7 cellular contexts compared by ENCODE assay signal in genomic region chr9:133374612-133375115, GRCh38. TPM values are rescaled to one million over a fixed set of nuclear protein-coding genes. Genes with fewer than 3 reads are reported as not detected.
A peak's percentile ranks its signal among the peaks of the same experiment; 100 is the strongest.
DNase-seq lines count a peak whose midpoint lies in the region; ATAC-seq, FAIRE-seq and TF ChIP-seq lines count a peak whose summit lies in the region.

No MANE protein-coding gene starts in this region.

- peak overlapping the region; percentile 77 for H3K4me2 ChIP-seq in fibroblast of lung (ENCODE audit: extremely low read depth, insufficient read depth, low read length)

- peak overlapping the region; percentile 97 for H3K9ac ChIP-seq in fibroblast of lung (ENCODE audit: insufficient read depth, low read length)

- no peak for TF ChIP-seq POLR2A in GM12892 (IDR thresholded peaks at IDR 0.05; ENCODE audit: low read depth, low read length)

- H3K4me1 ChIP-seq in fibroblast of lung (ENCODE audit: control insufficient read depth, extremely low read depth, insufficient read depth, low read length): peaks cover 6% of the 10 kb centered on the region

- peaks cover 22% of the 10 kb centered on the region for H3K36me3 ChIP-seq in fibroblast of lung (ENCODE audit: control insufficient read depth, insufficient read depth, low read length)

- peak overlapping the region; percentile 98 for H3K27ac ChIP-seq in fibroblast of lung (ENCODE audit: insufficient read depth, low read length)

- H3K36me3 Mint-ChIP-seq in HFFc6 (ENCODE audit: low read depth): peaks cover 32% of the 10 kb centered on the region
- peaks cover 9% of the 10 kb centered on the region for H3K36me3 Mint-ChIP-seq in T-cell

- no peak for TF ChIP-seq CTCF in HFFc6 (IDR thresholded peaks at IDR 0.05)
- no peak for TF ChIP-seq CTCF in fibroblast of lung (conservative IDR thresholded peaks at IDR 0.05 in 1 of 2, IDR thresholded peaks at IDR 0.05 in 1 of 2; ENCODE audit: low read depth in 1 of 2, low read length in 2 of 2)
- no peak for TF ChIP-seq CTCF in retinal pigment epithelial cell (conservative IDR thresholded peaks at IDR 0.05; ENCODE audit: low read depth, low read length)

- no peaks in the 10 kb centered on the region for H3K9me3 ChIP-seq in fibroblast of lung (ENCODE audit: control insufficient read depth, insufficient read depth, low read depth, low read length)

- H3K4me1 Mint-ChIP-seq in HFFc6 (ENCODE audit: low read depth): peaks cover 56% of the 10 kb centered on the region
- H3K4me1 Mint-ChIP-seq in T-cell: peaks cover 51 to 53% (median 51%) of the 10 kb centered on the region in 3 donors

- H3K27me3 Mint-ChIP-seq in HFFc6 (ENCODE audit: insufficient read depth) (peaks cover 11% of the 10 kb centered on the region), T-cell (no peaks in the 10 kb centered on the region)

- peaks cover 61% of the 10 kb centered on the region for H3K79me2 ChIP-seq in fibroblast of lung (ENCODE audit: control insufficient read depth, insufficient read depth, low read length)

- FAIRE-seq in GM12892 (lab: Jason Lieb, UNC): no peak

- POLR2A ChIA-PET in T-cell (lab: Charles Lee): no interaction called here

- DNase-seq in HFFc6 (peak; percentile 41), T-cell (no peak), fibroblast of lung (ENCODE audit: low read depth in 2 of 2) (peak; percentile 60 to 81), retinal pigment epithelial cell (ENCODE audit: low read depth) (no peak), GM12892 (ENCODE audit: insufficient read length) (no peak), inferior parietal cortex (ENCODE audit: extremely low spot score) (no peak), GOT3 (lab: John Stamatoyannopoulos, UW) (no peak)

- H4K20me1 ChIP-seq in fibroblast of lung (ENCODE audit: control insufficient read depth, extremely low read depth, insufficient read depth, low read length): peaks cover 6% of the 10 kb centered on the region

- H2AFZ ChIP-seq in fibroblast of lung (ENCODE audit: low read length): no peak overlapping the region

- no peaks in the 10 kb centered on the region for H3K27me3 ChIP-seq in fibroblast of lung (ENCODE audit: control insufficient read depth, insufficient read depth, low read length)

- no peaks in the 10 kb centered on the region for H3K9me3 Mint-ChIP-seq in HFFc6
- no peaks in the 10 kb centered on the region for H3K9me3 Mint-ChIP-seq in T-cell

- H3K27ac Mint-ChIP-seq in HFFc6 (peak overlapping the region; percentile 99), T-cell (peak overlapping the region; percentile 93 to 97)

- CTCF ChIA-PET in T-cell (lab: Charles Lee): interaction anchor here in 1 of 2 donors (0.9 to 1.5 kb wide), 2 partner anchors 23 to 27 kb away, joined by 4 to 7 read pairs; partner anchors contain the start of genes MED22 and RPL7A

- H3K4me3 Mint-ChIP-seq in HFFc6: peak overlapping the region; percentile 99
- H3K4me3 Mint-ChIP-seq in T-cell: peak overlapping the region; percentile 91 to 97 (median 92)

- H3K4me3 ChIP-seq in fibroblast of lung (replicated peaks in 1 of 4; ENCODE audit: control extremely low read depth in 1 of 4, insufficient read depth in 1 of 4, low read depth in 3 of 4, low read length in 4 of 4): peak overlapping the region; percentile 78 to 100 (median 96)
- peak overlapping the region; percentile 98 for H3K4me3 ChIP-seq in retinal pigment epithelial cell (ENCODE audit: low read length)

- no peak for ATAC-seq in T-cell (replicated peaks in 1 of 4)

RNA-seq across cellular contexts. Expression of gene SURF4, which starts 1.2 kb away (rescaled TPM):
- total RNA-seq in HFFc6 (2021; fragmentation: NEBNext Ultra II Directional; extraction: Animal tissue kit (Norgen Biotek cat#: 25700)): 100 to 1,000 TPM; 406 to 474 (median 417) TPM
- 100 to 1,000 TPM in 4 of 5 donors, 10 to 100 TPM in 1; 73.5 to 114 (median 107) TPM for total RNA-seq in T-cell
- 295 and 338 TPM in 2 replicates for total RNA-seq in fibroblast of lung
- polyA plus RNA-seq in fibroblast of lung: 358 and 384 TPM in 2 replicates
- polyA plus RNA-seq in fibroblast of lung (2012): 290 and 306 TPM in 2 replicates
- 877 and 1,013 TPM in 2 replicates for polyA minus RNA-seq in fibroblast of lung (ENCODE audit: low replicate concordance)
- 47.8 TPM for polyA plus RNA-seq in GM12892 (2012; ENCODE audit: missing spikeins)

RNA-seq across cellular contexts. Expression of gene STKLD1, which starts 1.5 kb away (rescaled TPM):
- 1 to 10 TPM in 2 of 6 experiments, under 1 TPM in 4; 0.46 to 1.4 (median 0.68) TPM for total RNA-seq in HFFc6 (2021; fragmentation: NEBNext Ultra II Directional; extraction: Animal tissue kit (Norgen Biotek cat#: 25700))
- total RNA-seq in T-cell: 1 to 10 TPM in 2 of 5 donors, under 1 TPM in 3; 0.49 to 1.1 (median 0.70) TPM
- 0.51 and 0.99 TPM in 2 replicates for total RNA-seq in fibroblast of lung
- polyA plus RNA-seq in fibroblast of lung: 0.62 and 0.79 TPM in 2 replicates
- polyA plus RNA-seq in fibroblast of lung (2012): 0.53 and 1.3 TPM in 2 replicates
- polyA minus RNA-seq in fibroblast of lung (ENCODE audit: low replicate concordance): 1.3 TPM in 1 of 2 replicates, not detected in the other
- polyA plus RNA-seq in GM12892 (2012; ENCODE audit: missing spikeins): 2.1 TPM

RNA-seq across cellular contexts. Expression of gene SURF2, which starts 18.3 kb away (rescaled TPM):
- total RNA-seq in HFFc6 (2021; fragmentation: NEBNext Ultra II Directional; extraction: Animal tissue kit (Norgen Biotek cat#: 25700)): 10 to 100 TPM; 16.6 to 20.9 (median 18.2) TPM
- total RNA-seq in T-cell (10 to 100 TPM; 17.0 to 25.3 (median 24.9) TPM), fibroblast of lung (13.9 and 20.3 TPM in 2 replicates)
- polyA plus RNA-seq in fibroblast of lung: 11.2 and 16.5 TPM in 2 replicates
- polyA plus RNA-seq in fibroblast of lung (2012): 22.3 and 30.3 TPM in 2 replicates
- polyA minus RNA-seq in fibroblast of lung (ENCODE audit: low replicate concordance): 5.1 and 5.8 TPM in 2 replicates
- polyA plus RNA-seq in GM12892 (2012; ENCODE audit: missing spikeins): 17.1 TPM

RNA-seq across cellular contexts. Expression of gene SURF1, which starts 18.4 kb away (rescaled TPM):
- total RNA-seq in HFFc6 (2021; fragmentation: NEBNext Ultra II Directional; extraction: Animal tissue kit (Norgen Biotek cat#: 25700)): 10 to 100 TPM; 25.3 to 29.1 (median 26.8) TPM
- 10 to 100 TPM; 33.0 to 58.7 (median 58.3) TPM for total RNA-seq in T-cell
- total RNA-seq in fibroblast of lung: 22.6 and 27.9 TPM in 2 replicates
- polyA plus RNA-seq in fibroblast of lung: 31.7 and 36.8 TPM in 2 replicates
- 40.5 and 45.6 TPM in 2 replicates for polyA plus RNA-seq in fibroblast of lung (2012)
- polyA minus RNA-seq in fibroblast of lung (ENCODE audit: low replicate concordance): 11.6 and 17.0 TPM in 2 replicates
- polyA plus RNA-seq in GM12892 (2012; ENCODE audit: missing spikeins): 23.6 TPM

RNA-seq across cellular contexts. Expression of gene RPL7A, which starts 26.6 kb away (rescaled TPM):
- total RNA-seq in HFFc6 (2021; fragmentation: NEBNext Ultra II Directional; extraction: Animal tissue kit (Norgen Biotek cat#: 25700)): 1,000 to 10,000 TPM; 2,011 to 2,156 (median 2,046) TPM
- total RNA-seq in T-cell (1,000 to 10,000 TPM; 2,623 to 2,692 (median 2,659) TPM), fibroblast of lung (1,820 and 2,853 TPM in 2 replicates)
- 2,991 and 3,227 TPM in 2 replicates for polyA plus RNA-seq in fibroblast of lung
- 2,719 and 2,842 TPM in 2 replicates for polyA plus RNA-seq in fibroblast of lung (2012)
- 2,807 and 2,961 TPM in 2 replicates for polyA minus RNA-seq in fibroblast of lung (ENCODE audit: low replicate concordance)
- polyA plus RNA-seq in GM12892 (2012; ENCODE audit: missing spikeins): 4,474 TPM

Comparison
In these comparisons a context has a peak if more than half of its experiments do, and no peak if none do; other contexts are left out.
1. DNase-seq: peak in HFFc6 (single experiment) and fibroblast of lung (2 of 2); none in T-cell (0 of 34), retinal pigment epithelial cell (single experiment), GM12892 (single experiment), inferior parietal cortex (single experiment) and GOT3 (single experiment).